25 cellular contexts compared by ENCODE assay signal in genomic region chr7:108007762-108008161, GRCh38. TPM values are rescaled to one million over a fixed set of nuclear protein-coding genes. Genes with fewer than 3 reads are reported as not detected.
DNase-seq lines count a peak whose midpoint lies in the region; ATAC-seq and TF ChIP-seq lines count a peak whose summit lies in the region.
"Had no signal": no experiment of that assay in that cellular context is flagged by ENCODE, and none has a peak within 500 bp of the region (broad histone marks: within the 10 kb centered on the region; RNA-seq: fewer than 3 reads in every experiment).

No MANE protein-coding gene starts in this region.

- WGBS in IMR-90 (ENCODE audit: extremely low coverage in 2 of 2, insufficient read length in 1 of 2), 2 experiments = no CpG with 5 or more reads among the region's 3 CpGs
- 56% methylated on average over 3 of the region's 3 CpGs for WGBS in SK-N-SH (ENCODE audit: low lambda C conversion rate)
- 42% methylated on average over 3 of the region's 3 CpGs for WGBS in hepatocyte (ENCODE audit: low lambda C conversion rate, missing lambda C conversion rate)
- 32% methylated on average over 3 of the region's 3 CpGs for WGBS in smooth muscle cell (ENCODE audit: low lambda C conversion rate)

- no peak overlapping the region for H4K91ac ChIP-seq in IMR-90 (ENCODE audit: insufficient read depth, low read depth, low read length)

- no peak overlapping the region for H2BK15ac ChIP-seq in IMR-90 (ENCODE audit: low read depth, low read length)

- DNase-seq in IMR-90 (no peak), SK-N-SH (peak; percentile 31), hepatocyte (ENCODE audit: low spot score) (no peak), smooth muscle cell (lab: John Stamatoyannopoulos, UW; ENCODE audit: unreplicated experiment) (no peak)
- DNase-seq: AML-193; CD4-positive, alpha-beta T cell; GDM1; Kasumi-1; NCI-H1092 treated with DMSO at 0.1 percent for 48 hours; NCI-H1436; NCI-H1930; NCI-H446; NCI-H524 treated with DMSO at 0.1 percent for 48 hours; NCI-H774; PC-9; Right ventricle myocardium superior; RPMI8226 had no signal

- H3K9me3 ChIP-seq in IMR-90 (ENCODE audit: control insufficient read depth, insufficient read depth, low read length) = no peaks in the 10 kb centered on the region
- no peaks in the 10 kb centered on the region for H3K9me3 ChIP-seq in SK-N-SH
- no peaks in the 10 kb centered on the region for H3K9me3 ChIP-seq in hepatocyte (ENCODE audit: low read depth)
- no peaks in the 10 kb centered on the region for H3K9me3 ChIP-seq in smooth muscle cell (replicated peaks; ENCODE audit: low read depth)
- H3K9me3 ChIP-seq: SJSA1 had no signal

- H3K4me3 ChIP-seq in IMR-90 (ENCODE audit: insufficient read depth, low read depth, low read length) (no peak overlapping the region), SK-N-SH (ENCODE audit: low read depth in 2 of 2, low read length in 1 of 2) (no peak overlapping the region), hepatocyte (no peak overlapping the region), smooth muscle cell (no peak overlapping the region)
- H3K4me3 ChIP-seq: BLaER1 treated with 17β-estradiol and CSF1 and Interleukin-3, amounts not matched to agents 10 nM and 100 nM; GM12878; PC-9; SJSA1 had no signal

- H3K79me2 ChIP-seq in SK-N-SH (ENCODE audit: insufficient read depth) (peaks cover under 1% of the 10 kb centered on the region; the same call in 1 of the 2 replicates), hepatocyte (no peaks in the 10 kb centered on the region), smooth muscle cell (ENCODE audit: low read depth) (no peaks in the 10 kb centered on the region)

- no peak overlapping the region for H3K27ac ChIP-seq in IMR-90 (ENCODE audit: insufficient read depth, low read length)
- H3K27ac ChIP-seq in SK-N-SH (ENCODE audit: low read depth in 2 of 2, low read length in 1 of 2) = peak overlapping the region in 1 of 2 experiments; percentile 45; a peak in 1 of 4 replicates
- H3K27ac ChIP-seq in hepatocyte = no peak overlapping the region
- peak overlapping the region; percentile 34 for H3K27ac ChIP-seq in smooth muscle cell (ENCODE audit: low read depth)
- H3K27ac ChIP-seq: BLaER1 treated with 17β-estradiol and CSF1 and Interleukin-3, amounts not matched to agents 10 nM and 100 nM; HL-60; PC-9; SJSA1 had no signal

- H4K20me1 ChIP-seq in IMR-90 (ENCODE audit: insufficient read depth, low read length) (no peaks in the 10 kb centered on the region), SK-N-SH (ENCODE audit: insufficient read depth) (no peaks in the 10 kb centered on the region), hepatocyte (ENCODE audit: insufficient read depth, poor library complexity, severe bottlenecking) (no peaks in the 10 kb centered on the region), smooth muscle cell (ENCODE audit: low read depth) (no peaks in the 10 kb centered on the region)
- H4K20me1 ChIP-seq: BLaER1 treated with 17β-estradiol and CSF1 and Interleukin-3, amounts not matched to agents 10 nM and 100 nM had no signal

- H3K9ac ChIP-seq in IMR-90 (ENCODE audit: low read depth, low read length) = no peak overlapping the region
- no peak overlapping the region for H3K9ac ChIP-seq in SK-N-SH
- no peak overlapping the region for H3K9ac ChIP-seq in smooth muscle cell (ENCODE audit: low read depth)
- H3K9ac ChIP-seq: BLaER1 treated with 17β-estradiol and CSF1 and Interleukin-3, amounts not matched to agents 10 nM and 100 nM had no signal

- in situ Hi-C loops in IMR-90 (cut with MboI; ENCODE audit: low sequenced_read_pairs) = no loop called here

- no peak overlapping the region for H3K18ac ChIP-seq in IMR-90 (ENCODE audit: low read depth, low read length)

- intact Hi-C loops in IMR-90 (cut with micrococcal nuclease) = no loop called here

- H3K4me1 ChIP-seq in IMR-90 (ENCODE audit: control insufficient read depth, insufficient read depth, low read length) (peaks cover 7% of the 10 kb centered on the region), SK-N-SH (ENCODE audit: control insufficient read depth in 1 of 2, insufficient read depth in 2 of 2, low read depth in 1 of 2, low read length in 1 of 2) (peaks cover 22 to 33% of the 10 kb centered on the region in 2 experiments), hepatocyte (ENCODE audit: insufficient read depth) (peaks cover 54% of the 10 kb centered on the region), smooth muscle cell (ENCODE audit: low read depth) (peaks cover 11% of the 10 kb centered on the region)

- no peak overlapping the region for H4K8ac ChIP-seq in IMR-90 (ENCODE audit: low read depth in 2 of 2, low read length in 2 of 2)

- H3K79me1 ChIP-seq in IMR-90 (ENCODE audit: low read depth in 1 of 2, low read length in 2 of 2) = no peaks in the 10 kb centered on the region

- H3K9me2 ChIP-seq in SK-N-SH (no peaks in the 10 kb centered on the region), hepatocyte (replicated peaks; ENCODE audit: insufficient read depth) (no peaks in the 10 kb centered on the region)

- TF ChIP-seq POLR2A in IMR-90 (IDR thresholded peaks at IDR 0.05; ENCODE audit: low read depth, low read length) = no peak

- H2AFZ ChIP-seq in IMR-90 (replicated peaks; ENCODE audit: low read length, poor library complexity) (no peak overlapping the region), SK-N-SH (ENCODE audit: low read depth) (no peak overlapping the region), hepatocyte (no peak overlapping the region), smooth muscle cell (ENCODE audit: low read depth) (no peak overlapping the region)
- H2AFZ ChIP-seq: PC-9 had no signal

- no peak overlapping the region for H3K56ac ChIP-seq in IMR-90 (ENCODE audit: extremely low read depth, insufficient read depth, low read length)

- H2AK5ac ChIP-seq in IMR-90 (ENCODE audit: low read depth, low read length) = 0 out of 2 replicates have a peak overlapping the region, but pooled peaks have one; percentile 51

- H2BK5ac ChIP-seq in IMR-90 (ENCODE audit: low read depth, low read length, poor library complexity, severe bottlenecking) = no peak overlapping the region

- no TSS peak for BruUV-seq in IMR-90 (replicated peaks; lab: Mats Ljungman, UMichigan)

- H3K4ac ChIP-seq in IMR-90 (ENCODE audit: low read depth, low read length) = no peak overlapping the region

- no peak overlapping the region for H2AK9ac ChIP-seq in IMR-90 (replicated peaks; ENCODE audit: low read depth, low read length, poor library complexity)

- no peaks in the 10 kb centered on the region for H3K36me3 ChIP-seq in IMR-90 (ENCODE audit: control insufficient read depth, insufficient read depth, low read length)
- H3K36me3 ChIP-seq in SK-N-SH (replicated peaks in 1 of 2; ENCODE audit: control insufficient read depth in 1 of 2, insufficient read depth in 2 of 2, low read length in 1 of 2) = no peaks in the 10 kb centered on the region
- no peaks in the 10 kb centered on the region for H3K36me3 ChIP-seq in hepatocyte (replicated peaks; ENCODE audit: insufficient read depth, low read depth)
- no peaks in the 10 kb centered on the region for H3K36me3 ChIP-seq in smooth muscle cell (ENCODE audit: low read depth)
- H3K36me3 ChIP-seq: BLaER1 treated with 17β-estradiol and CSF1 and Interleukin-3, amounts not matched to agents 10 nM and 100 nM; SJSA1 had no signal

- no peak overlapping the region for H2BK20ac ChIP-seq in IMR-90 (ENCODE audit: low read depth, low read length)

- dilution Hi-C loops in IMR-90 (cut with HindIII; ENCODE audit: low sequenced_read_pairs, unreplicated experiment) = loop anchor here (25.0 kb wide), 1 partner anchor 130 kb away; the partner anchor contains the start of gene LAMB4

- no peak overlapping the region for H3K23ac ChIP-seq in IMR-90 (ENCODE audit: low read depth, low read length)

- H2BK120ac ChIP-seq in IMR-90 (ENCODE audit: low read depth, low read length) = no peak overlapping the region

- peaks cover 25% of the 10 kb centered on the region for H3F3A ChIP-seq in SK-N-SH (replicated peaks; ENCODE audit: insufficient read depth)
- H3F3A ChIP-seq in smooth muscle cell (ENCODE audit: low read depth) = peaks cover 5% of the 10 kb centered on the region

- ATAC-seq in IMR-90 (ENCODE audit: low read depth) = no peak
- ATAC-seq in HG02678 (IDR thresholded peaks at IDR 0.05; ENCODE audit: unreplicated experiment) = no peak
- ATAC-seq in GM21619 (IDR thresholded peaks at IDR 0.05; ENCODE audit: unreplicated experiment) = no peak
- no peak for ATAC-seq in GM21529 (IDR thresholded peaks at IDR 0.05; ENCODE audit: unreplicated experiment)
- ATAC-seq: GM12878, HCT116 had no signal

- peaks cover 5% of the 10 kb centered on the region; the same call in 1 of the 2 replicates for H3K9me1 ChIP-seq in IMR-90 (ENCODE audit: insufficient read depth, low read length)

- H3K27me3 ChIP-seq in IMR-90 (ENCODE audit: control insufficient read depth, insufficient read depth, low read length) = no peaks in the 10 kb centered on the region
- H3K27me3 ChIP-seq in SK-N-SH (ENCODE audit: insufficient read depth) = no peaks in the 10 kb centered on the region
- H3K27me3 ChIP-seq in hepatocyte = no peaks in the 10 kb centered on the region
- no peaks in the 10 kb centered on the region for H3K27me3 ChIP-seq in smooth muscle cell (ENCODE audit: low read depth)
- H3K27me3 ChIP-seq: SJSA1 had no signal

- no peak overlapping the region for H3K14ac ChIP-seq in IMR-90 (replicated peaks; ENCODE audit: low read depth, low read length)

- TF ChIP-seq EP300 in SK-N-SH (IDR thresholded peaks at IDR 0.05; ENCODE audit: borderline replicate concordance in 1 of 2, low read depth in 1 of 2, low read length in 1 of 2) = peak in 1 of 2 experiments; percentile 63; a peak in 2 of 4 replicates

- TF ChIP-seq RAD21 in IMR-90 (IDR thresholded peaks at IDR 0.05; ENCODE audit: low read length) (no peak), SK-N-SH (IDR thresholded peaks at IDR 0.05; ENCODE audit: low read length) (no peak)

- H4K5ac ChIP-seq in IMR-90 (ENCODE audit: low read depth, low read length) = no peak overlapping the region

- H3K4me2 ChIP-seq in IMR-90 (ENCODE audit: low read depth, low read length) = no peak overlapping the region
- H3K4me2 ChIP-seq in SK-N-SH = no peak overlapping the region
- peak overlapping the region; percentile 48 for H3K4me2 ChIP-seq in hepatocyte
- peak overlapping the region; percentile 67 for H3K4me2 ChIP-seq in smooth muscle cell
- H3K4me2 ChIP-seq: BLaER1 treated with 17β-estradiol and CSF1 and Interleukin-3, amounts not matched to agents 10 nM and 100 nM; PC-9 had no signal

- POLR2A ChIA-PET in IMR-90 (lab: Charles Lee; ENCODE audit: unreplicated experiment) (no interaction called here), SK-N-SH (lab: Yijun Ruan, JAX) (no interaction called here)

- TF ChIP-seq CTCF in IMR-90 (conservative IDR thresholded peaks at IDR 0.05; ENCODE audit: low read depth, low read length) (no peak), SK-N-SH (IDR thresholded peaks at IDR 0.05) (no peak), hepatocyte (IDR thresholded peaks at IDR 0.05; ENCODE audit: poor library complexity) (no peak), smooth muscle cell (IDR thresholded peaks at IDR 0.05; ENCODE audit: borderline replicate concordance, insufficient read depth, poor library complexity, severe bottlenecking) (no peak)

- CTCF ChIA-PET in IMR-90 (lab: Yijun Ruan, JAX) = no interaction called here
- CTCF ChIA-PET in SK-N-SH (lab: Yijun Ruan, JAX) = no interaction called here

RNA-seq across cellular contexts. Expression of gene LAMB1, which starts 4.8 kb away (rescaled TPM):
- 117 TPM in 2 replicates for total RNA-seq in IMR-90 (2012; rRNA removed)
- 97.5 and 114 TPM in 2 replicates for polyA plus RNA-seq in IMR-90 (2012; rRNA removed)
- 83.3 and 90.8 TPM in 2 replicates for polyA plus RNA-seq in IMR-90 (2012; cell fraction: cytosol; rRNA removed)
- 304 and 403 TPM in 2 replicates for polyA plus RNA-seq in IMR-90 (2012; cell fraction: nucleus; rRNA removed; ENCODE audit: low replicate concordance)
- 435 and 471 TPM in 2 replicates for polyA plus RNA-seq in SK-N-SH (2012; rRNA removed)
- polyA plus RNA-seq in SK-N-SH (2012; cell fraction: cytosol; rRNA removed) = 358 TPM in 2 replicates
- 1,344 and 1,530 TPM in 2 replicates for polyA plus RNA-seq in SK-N-SH (2012; cell fraction: nucleus; rRNA removed)
- 323 and 355 TPM in 2 replicates for total RNA-seq in hepatocyte
- 284 and 329 TPM in 2 replicates for polyA plus RNA-seq in hepatocyte
- total RNA-seq in smooth muscle cell = 244 and 306 TPM in 2 replicates
- 191 and 246 TPM in 2 replicates for polyA plus RNA-seq in smooth muscle cell
- total RNA-seq: CD4-positive, alpha-beta T cell had no signal

Comparison
In these comparisons a context has a peak if more than half of its experiments do, and no peak if none do; other contexts are left out.
1. H3K4me2 ChIP-seq: peak in hepatocyte (single experiment) and smooth muscle cell (single experiment); none in IMR-90 (single experiment) and SK-N-SH (single experiment).